Comparison of ENCODE assay signal across 1 cellular context in genomic region chr19:35618857-35619256, GRCh38.
TF ChIP-seq lines count a peak whose summit lies in the region.

No MANE protein-coding gene starts in this region.

TF ChIP-seq in WTC11, 78 proteins besides CTCF, POLR2A, EP300 and RAD21 (continued from another document):
- TF ChIP-seq, protein P1, sequence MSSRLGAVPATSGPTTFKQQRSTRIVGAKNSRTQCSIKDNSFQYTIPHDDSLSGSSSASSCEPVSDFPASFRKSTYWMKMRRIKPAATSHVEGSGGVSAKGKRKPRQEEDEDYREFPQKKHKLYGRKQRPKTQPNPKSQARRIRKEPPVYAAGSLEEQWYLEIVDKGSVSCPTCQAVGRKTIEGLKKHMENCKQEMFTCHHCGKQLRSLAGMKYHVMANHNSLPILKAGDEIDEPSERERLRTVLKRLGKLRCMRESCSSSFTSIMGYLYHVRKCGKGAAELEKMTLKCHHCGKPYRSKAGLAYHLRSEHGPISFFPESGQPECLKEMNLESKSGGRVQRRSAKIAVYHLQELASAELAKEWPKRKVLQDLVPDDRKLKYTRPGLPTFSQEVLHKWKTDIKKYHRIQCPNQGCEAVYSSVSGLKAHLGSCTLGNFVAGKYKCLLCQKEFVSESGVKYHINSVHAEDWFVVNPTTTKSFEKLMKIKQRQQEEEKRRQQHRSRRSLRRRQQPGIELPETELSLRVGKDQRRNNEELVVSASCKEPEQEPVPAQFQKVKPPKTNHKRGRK (CRISPR knock-in tag; IDR thresholded peaks at IDR 0.05; ENCODE audit: borderline replicate concordance), result no peak
- TF ChIP-seq TP53 (CRISPR knock-in tag; IDR thresholded peaks at IDR 0.05), result no peak
- no peak for TF ChIP-seq ZNF121 (CRISPR knock-in tag; IDR thresholded peaks at IDR 0.05)
- TF ChIP-seq RELA (CRISPR knock-in tag; IDR thresholded peaks at IDR 0.05; ENCODE audit: borderline replicate concordance), result no peak
- no peak for TF ChIP-seq ZNF232 (CRISPR knock-in tag; IDR thresholded peaks at IDR 0.05)
- no peak for TF ChIP-seq SOX15 (CRISPR knock-in tag; IDR thresholded peaks at IDR 0.05)
- no peak for TF ChIP-seq STAT6 (CRISPR knock-in tag; conservative IDR thresholded peaks at IDR 0.05; ENCODE audit: low read depth)
